Comparison of ENCODE assay signal across 4 cellular contexts in the genomic region with DNA sequence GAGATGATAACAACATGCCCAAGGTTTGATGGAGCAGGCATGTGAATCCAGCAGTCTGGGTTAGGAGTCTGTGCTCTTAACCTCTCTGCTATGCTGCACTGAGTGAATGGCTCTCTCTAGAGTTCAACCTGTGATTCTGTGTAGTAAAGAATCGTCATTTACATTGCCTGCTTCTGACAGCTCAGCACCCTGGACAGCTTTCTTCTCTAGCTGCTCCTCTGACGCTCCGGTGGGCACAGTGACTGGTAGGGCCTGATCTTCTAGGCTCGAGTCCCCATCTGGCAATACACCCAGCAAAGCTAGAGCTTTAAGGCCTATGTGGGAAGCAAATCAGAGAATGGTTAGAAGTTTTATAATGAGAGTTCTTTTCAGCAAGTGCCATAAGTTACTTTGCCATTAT.
A peak's percentile ranks its signal among the peaks of the same experiment; 100 is the strongest.
TF ChIP-seq lines count a peak whose summit lies in the region.

No MANE protein-coding gene starts in this region.

TF ChIP-seq in SK-N-SH, 30 proteins besides CTCF, POLR2A, EP300 and RAD21:
- TF ChIP-seq, protein P1, sequence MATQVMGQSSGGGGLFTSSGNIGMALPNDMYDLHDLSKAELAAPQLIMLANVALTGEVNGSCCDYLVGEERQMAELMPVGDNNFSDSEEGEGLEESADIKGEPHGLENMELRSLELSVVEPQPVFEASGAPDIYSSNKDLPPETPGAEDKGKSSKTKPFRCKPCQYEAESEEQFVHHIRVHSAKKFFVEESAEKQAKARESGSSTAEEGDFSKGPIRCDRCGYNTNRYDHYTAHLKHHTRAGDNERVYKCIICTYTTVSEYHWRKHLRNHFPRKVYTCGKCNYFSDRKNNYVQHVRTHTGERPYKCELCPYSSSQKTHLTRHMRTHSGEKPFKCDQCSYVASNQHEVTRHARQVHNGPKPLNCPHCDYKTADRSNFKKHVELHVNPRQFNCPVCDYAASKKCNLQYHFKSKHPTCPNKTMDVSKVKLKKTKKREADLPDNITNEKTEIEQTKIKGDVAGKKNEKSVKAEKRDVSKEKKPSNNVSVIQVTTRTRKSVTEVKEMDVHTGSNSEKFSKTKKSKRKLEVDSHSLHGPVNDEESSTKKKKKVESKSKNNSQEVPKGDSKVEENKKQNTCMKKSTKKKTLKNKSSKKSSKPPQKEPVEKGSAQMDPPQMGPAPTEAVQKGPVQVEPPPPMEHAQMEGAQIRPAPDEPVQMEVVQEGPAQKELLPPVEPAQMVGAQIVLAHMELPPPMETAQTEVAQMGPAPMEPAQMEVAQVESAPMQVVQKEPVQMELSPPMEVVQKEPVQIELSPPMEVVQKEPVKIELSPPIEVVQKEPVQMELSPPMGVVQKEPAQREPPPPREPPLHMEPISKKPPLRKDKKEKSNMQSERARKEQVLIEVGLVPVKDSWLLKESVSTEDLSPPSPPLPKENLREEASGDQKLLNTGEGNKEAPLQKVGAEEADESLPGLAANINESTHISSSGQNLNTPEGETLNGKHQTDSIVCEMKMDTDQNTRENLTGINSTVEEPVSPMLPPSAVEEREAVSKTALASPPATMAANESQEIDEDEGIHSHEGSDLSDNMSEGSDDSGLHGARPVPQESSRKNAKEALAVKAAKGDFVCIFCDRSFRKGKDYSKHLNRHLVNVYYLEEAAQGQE (IDR thresholded peaks at IDR 0.05; ENCODE audit: low read depth, low read length): peak; percentile 86
- TF ChIP-seq, protein P2, sequence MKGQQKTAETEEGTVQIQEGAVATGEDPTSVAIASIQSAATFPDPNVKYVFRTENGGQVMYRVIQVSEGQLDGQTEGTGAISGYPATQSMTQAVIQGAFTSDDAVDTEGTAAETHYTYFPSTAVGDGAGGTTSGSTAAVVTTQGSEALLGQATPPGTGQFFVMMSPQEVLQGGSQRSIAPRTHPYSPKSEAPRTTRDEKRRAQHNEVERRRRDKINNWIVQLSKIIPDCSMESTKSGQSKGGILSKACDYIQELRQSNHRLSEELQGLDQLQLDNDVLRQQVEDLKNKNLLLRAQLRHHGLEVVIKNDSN (IDR thresholded peaks at IDR 0.05; ENCODE audit: borderline replicate concordance, low read depth): no peak

TF ChIP-seq in SK-N-SH treated with all-trans-retinoic acid at 6 μM for 48 hours, 23 proteins besides CTCF, POLR2A, EP300 and RAD21 (continued from another document and continues in another):
- TF ChIP-seq ESRRG (CRISPR knock-in tag; IDR thresholded peaks at IDR 0.05): no peak
- TF ChIP-seq, protein P3, sequence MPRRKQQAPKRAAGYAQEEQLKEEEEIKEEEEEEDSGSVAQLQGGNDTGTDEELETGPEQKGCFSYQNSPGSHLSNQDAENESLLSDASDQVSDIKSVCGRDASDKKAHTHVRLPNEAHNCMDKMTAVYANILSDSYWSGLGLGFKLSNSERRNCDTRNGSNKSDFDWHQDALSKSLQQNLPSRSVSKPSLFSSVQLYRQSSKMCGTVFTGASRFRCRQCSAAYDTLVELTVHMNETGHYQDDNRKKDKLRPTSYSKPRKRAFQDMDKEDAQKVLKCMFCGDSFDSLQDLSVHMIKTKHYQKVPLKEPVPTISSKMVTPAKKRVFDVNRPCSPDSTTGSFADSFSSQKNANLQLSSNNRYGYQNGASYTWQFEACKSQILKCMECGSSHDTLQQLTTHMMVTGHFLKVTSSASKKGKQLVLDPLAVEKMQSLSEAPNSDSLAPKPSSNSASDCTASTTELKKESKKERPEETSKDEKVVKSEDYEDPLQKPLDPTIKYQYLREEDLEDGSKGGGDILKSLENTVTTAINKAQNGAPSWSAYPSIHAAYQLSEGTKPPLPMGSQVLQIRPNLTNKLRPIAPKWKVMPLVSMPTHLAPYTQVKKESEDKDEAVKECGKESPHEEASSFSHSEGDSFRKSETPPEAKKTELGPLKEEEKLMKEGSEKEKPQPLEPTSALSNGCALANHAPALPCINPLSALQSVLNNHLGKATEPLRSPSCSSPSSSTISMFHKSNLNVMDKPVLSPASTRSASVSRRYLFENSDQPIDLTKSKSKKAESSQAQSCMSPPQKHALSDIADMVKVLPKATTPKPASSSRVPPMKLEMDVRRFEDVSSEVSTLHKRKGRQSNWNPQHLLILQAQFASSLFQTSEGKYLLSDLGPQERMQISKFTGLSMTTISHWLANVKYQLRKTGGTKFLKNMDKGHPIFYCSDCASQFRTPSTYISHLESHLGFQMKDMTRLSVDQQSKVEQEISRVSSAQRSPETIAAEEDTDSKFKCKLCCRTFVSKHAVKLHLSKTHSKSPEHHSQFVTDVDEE (CRISPR knock-in tag; IDR thresholded peaks at IDR 0.05): no peak
- no peak for TF ChIP-seq ZNF565 (CRISPR knock-in tag; conservative IDR thresholded peaks at IDR 0.05; ENCODE audit: low read depth)
- no peak for TF ChIP-seq OSR1 (CRISPR knock-in tag; IDR thresholded peaks at IDR 0.05)
- no peak for TF ChIP-seq ZNF70 (CRISPR knock-in tag; IDR thresholded peaks at IDR 0.05)
- TF ChIP-seq TCF4 (CRISPR knock-in tag; IDR thresholded peaks at IDR 0.05; ENCODE audit: borderline replicate concordance): no peak
- TF ChIP-seq TOX (CRISPR knock-in tag; IDR thresholded peaks at IDR 0.05; ENCODE audit: borderline replicate concordance): no peak
- TF ChIP-seq SNAI2 (CRISPR knock-in tag; IDR thresholded peaks at IDR 0.05): no peak
- no peak for TF ChIP-seq GLIS3 (CRISPR knock-in tag; IDR thresholded peaks at IDR 0.05)
- TF ChIP-seq, protein P4, sequence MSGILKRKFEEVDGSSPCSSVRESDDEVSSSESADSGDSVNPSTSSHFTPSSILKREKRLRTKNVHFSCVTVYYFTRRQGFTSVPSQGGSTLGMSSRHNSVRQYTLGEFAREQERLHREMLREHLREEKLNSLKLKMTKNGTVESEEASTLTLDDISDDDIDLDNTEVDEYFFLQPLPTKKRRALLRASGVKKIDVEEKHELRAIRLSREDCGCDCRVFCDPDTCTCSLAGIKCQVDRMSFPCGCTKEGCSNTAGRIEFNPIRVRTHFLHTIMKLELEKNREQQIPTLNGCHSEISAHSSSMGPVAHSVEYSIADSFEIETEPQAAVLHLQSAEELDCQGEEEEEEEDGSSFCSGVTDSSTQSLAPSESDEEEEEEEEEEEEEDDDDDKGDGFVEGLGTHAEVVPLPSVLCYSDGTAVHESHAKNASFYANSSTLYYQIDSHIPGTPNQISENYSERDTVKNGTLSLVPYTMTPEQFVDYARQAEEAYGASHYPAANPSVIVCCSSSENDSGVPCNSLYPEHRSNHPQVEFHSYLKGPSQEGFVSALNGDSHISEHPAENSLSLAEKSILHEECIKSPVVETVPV (CRISPR knock-in tag; IDR thresholded peaks at IDR 0.05): no peak
- no peak for TF ChIP-seq RARB (CRISPR knock-in tag; IDR thresholded peaks at IDR 0.05)
- no peak for TF ChIP-seq ZNF8 (CRISPR knock-in tag; IDR thresholded peaks at IDR 0.05)
- TF ChIP-seq PPARA (CRISPR knock-in tag; IDR thresholded peaks at IDR 0.05; ENCODE audit: borderline replicate concordance): no peak

TF ChIP-seq in GM12878, 131 proteins besides CTCF, POLR2A, EP300 and RAD21 (continues in another document):
- TF ChIP-seq CREB1 (IDR thresholded peaks at IDR 0.05; ENCODE audit: low read depth) (no peak), GATAD2B (conservative IDR thresholded peaks at IDR 0.05; ENCODE audit: low read depth) (no peak), SMAD1 (IDR thresholded peaks at IDR 0.05; ENCODE audit: low read depth, partially characterized antibody) (no peak)
- TF ChIP-seq, protein P5, sequence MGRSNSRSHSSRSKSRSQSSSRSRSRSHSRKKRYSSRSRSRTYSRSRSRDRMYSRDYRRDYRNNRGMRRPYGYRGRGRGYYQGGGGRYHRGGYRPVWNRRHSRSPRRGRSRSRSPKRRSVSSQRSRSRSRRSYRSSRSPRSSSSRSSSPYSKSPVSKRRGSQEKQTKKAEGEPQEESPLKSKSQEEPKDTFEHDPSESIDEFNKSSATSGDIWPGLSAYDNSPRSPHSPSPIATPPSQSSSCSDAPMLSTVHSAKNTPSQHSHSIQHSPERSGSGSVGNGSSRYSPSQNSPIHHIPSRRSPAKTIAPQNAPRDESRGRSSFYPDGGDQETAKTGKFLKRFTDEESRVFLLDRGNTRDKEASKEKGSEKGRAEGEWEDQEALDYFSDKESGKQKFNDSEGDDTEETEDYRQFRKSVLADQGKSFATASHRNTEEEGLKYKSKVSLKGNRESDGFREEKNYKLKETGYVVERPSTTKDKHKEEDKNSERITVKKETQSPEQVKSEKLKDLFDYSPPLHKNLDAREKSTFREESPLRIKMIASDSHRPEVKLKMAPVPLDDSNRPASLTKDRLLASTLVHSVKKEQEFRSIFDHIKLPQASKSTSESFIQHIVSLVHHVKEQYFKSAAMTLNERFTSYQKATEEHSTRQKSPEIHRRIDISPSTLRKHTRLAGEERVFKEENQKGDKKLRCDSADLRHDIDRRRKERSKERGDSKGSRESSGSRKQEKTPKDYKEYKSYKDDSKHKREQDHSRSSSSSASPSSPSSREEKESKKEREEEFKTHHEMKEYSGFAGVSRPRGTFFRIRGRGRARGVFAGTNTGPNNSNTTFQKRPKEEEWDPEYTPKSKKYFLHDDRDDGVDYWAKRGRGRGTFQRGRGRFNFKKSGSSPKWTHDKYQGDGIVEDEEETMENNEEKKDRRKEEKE (IDR thresholded peaks at IDR 0.05): no peak
- TF ChIP-seq, protein P1 (IDR thresholded peaks at IDR 0.05; ENCODE audit: low read depth, low read length): peak; percentile 42; the same call in 1 of the 2 replicates

TF ChIP-seq in HepG2, 621 proteins besides CTCF, POLR2A, EP300 and RAD21 (continued from another document):
- TF ChIP-seq, protein P6, sequence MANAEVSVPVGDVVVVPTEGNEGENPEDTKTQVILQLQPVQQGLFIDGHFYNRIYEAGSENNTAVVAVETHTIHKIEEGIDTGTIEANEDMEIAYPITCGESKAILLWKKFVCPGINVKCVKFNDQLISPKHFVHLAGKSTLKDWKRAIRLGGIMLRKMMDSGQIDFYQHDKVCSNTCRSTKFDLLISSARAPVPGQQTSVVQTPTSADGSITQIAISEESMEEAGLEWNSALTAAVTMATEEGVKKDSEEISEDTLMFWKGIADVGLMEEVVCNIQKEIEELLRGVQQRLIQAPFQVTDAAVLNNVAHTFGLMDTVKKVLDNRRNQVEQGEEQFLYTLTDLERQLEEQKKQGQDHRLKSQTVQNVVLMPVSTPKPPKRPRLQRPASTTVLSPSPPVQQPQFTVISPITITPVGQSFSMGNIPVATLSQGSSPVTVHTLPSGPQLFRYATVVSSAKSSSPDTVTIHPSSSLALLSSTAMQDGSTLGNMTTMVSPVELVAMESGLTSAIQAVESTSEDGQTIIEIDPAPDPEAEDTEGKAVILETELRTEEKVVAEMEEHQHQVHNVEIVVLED (CRISPR knock-in tag; IDR thresholded peaks at IDR 0.05; ENCODE audit: borderline replicate concordance): no peak
- TF ChIP-seq ZNF660 (CRISPR knock-in tag; IDR thresholded peaks at IDR 0.05; ENCODE audit: borderline replicate concordance, low read depth) (no peak), MIER2 (CRISPR knock-in tag; IDR thresholded peaks at IDR 0.05) (0 out of 2 replicates have a peak, but pooled peaks have one; percentile 25), TCF12 (IDR thresholded peaks at IDR 0.05) (no peak), TCF12 (CRISPR knock-in tag; IDR thresholded peaks at IDR 0.05) (no peak), ZNF10 (CRISPR knock-in tag; IDR thresholded peaks at IDR 0.05; ENCODE audit: borderline replicate concordance, low read depth) (no peak), MXD4 (CRISPR knock-in tag; IDR thresholded peaks at IDR 0.05) (no peak), PHB2 (IDR thresholded peaks at IDR 0.05; ENCODE audit: partially characterized antibody) (no peak), GABPA (IDR thresholded peaks at IDR 0.05; ENCODE audit: low read depth, low read length) (no peak), GABPA (CRISPR knock-in tag; IDR thresholded peaks at IDR 0.05; ENCODE audit: low read depth) (no peak), NAIF1 (CRISPR knock-in tag; IDR thresholded peaks at IDR 0.05; ENCODE audit: borderline replicate concordance) (no peak)
- TF ChIP-seq, protein P7, sequence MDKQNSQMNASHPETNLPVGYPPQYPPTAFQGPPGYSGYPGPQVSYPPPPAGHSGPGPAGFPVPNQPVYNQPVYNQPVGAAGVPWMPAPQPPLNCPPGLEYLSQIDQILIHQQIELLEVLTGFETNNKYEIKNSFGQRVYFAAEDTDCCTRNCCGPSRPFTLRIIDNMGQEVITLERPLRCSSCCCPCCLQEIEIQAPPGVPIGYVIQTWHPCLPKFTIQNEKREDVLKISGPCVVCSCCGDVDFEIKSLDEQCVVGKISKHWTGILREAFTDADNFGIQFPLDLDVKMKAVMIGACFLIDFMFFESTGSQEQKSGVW (CRISPR knock-in tag; IDR thresholded peaks at IDR 0.05; ENCODE audit: borderline replicate concordance): no peak
- TF ChIP-seq, protein P1 (IDR thresholded peaks at IDR 0.05; ENCODE audit: borderline replicate concordance in 1 of 2, low read depth in 1 of 2, low read length in 2 of 2): peak; percentile 30 to 88
